10 cellular contexts compared by ENCODE assay signal in genomic region chr3:37863552-37863865, GRCh38. TPM values are rescaled to one million over a fixed set of nuclear protein-coding genes. Genes with fewer than 3 reads are reported as not detected.
A peak's percentile ranks its signal among the peaks of the same experiment; 100 is the strongest.
DNase-seq lines count a peak whose midpoint lies in the region; ATAC-seq and TF ChIP-seq lines count a peak whose summit lies in the region.
"Had no signal": no experiment of that assay in that cellular context is flagged by ENCODE, and none has a peak within 500 bp of the region (broad histone marks: within the 10 kb centered on the region; RNA-seq: fewer than 3 reads in every experiment).

No MANE protein-coding gene starts in this region.

- H3K4me1 ChIP-seq in SK-N-SH (ENCODE audit: control insufficient read depth in 1 of 2, insufficient read depth in 2 of 2, low read depth in 1 of 2, low read length in 1 of 2) (peaks cover 15 to 39% of the 10 kb centered on the region in 2 experiments), breast epithelium (peaks cover 0 to 7% of the 10 kb centered on the region in 2 donors), lower lobe of right lung (peaks cover 20% of the 10 kb centered on the region)

- H3K27me3 ChIP-seq in SK-N-SH (ENCODE audit: insufficient read depth) (no peaks in the 10 kb centered on the region), breast epithelium (no peaks in the 10 kb centered on the region), lower lobe of right lung (ENCODE audit: low read depth) (no peaks in the 10 kb centered on the region)

- H3K79me2 ChIP-seq in SK-N-SH (ENCODE audit: insufficient read depth): peaks cover 85% of the 10 kb centered on the region

- POLR2A ChIA-PET in SK-N-SH (lab: Yijun Ruan, JAX): no interaction called here

- peak overlapping the region; percentile 70 to 80; a peak in 3 of 4 replicates for H3K4me3 ChIP-seq in SK-N-SH (ENCODE audit: low read depth in 2 of 2, low read length in 1 of 2)
- peak overlapping the region; percentile 78 to 97 (median 79) for H3K4me3 ChIP-seq in breast epithelium
- peak overlapping the region; percentile 78 for H3K4me3 ChIP-seq in lower lobe of right lung

- H3K9me3 ChIP-seq in SK-N-SH: 0 out of 2 replicates have a peak, but pooled peaks cover 6% of the 10 kb centered on the region
- H3K9me3 ChIP-seq in breast epithelium: peaks cover 0 to 3% of the 10 kb centered on the region in 2 donors
- no peaks in the 10 kb centered on the region for H3K9me3 ChIP-seq in lower lobe of right lung

- ATAC-seq in SK-N-SH treated with all-trans-retinoic acid at 6 μM for 48 hours (no peak), lower lobe of right lung (no peak)
- ATAC-seq: stimulated activated naive CD8-positive, alpha-beta T cell treated with anti-CD3 and anti-CD28 coated beads, Interleukin-15, Interleukin-2, amounts not matched to agents 100 U/mL and 50 U/mL, for 24 hours had no signal

- peaks cover 11% of the 10 kb centered on the region for H3F3A ChIP-seq in SK-N-SH (replicated peaks; ENCODE audit: insufficient read depth)

- CTCF ChIA-PET in SK-N-SH (lab: Yijun Ruan, JAX): interaction anchor here (1.0 to 4.3 kb wide), 9 partner anchors 8 to 139 kb away, joined by 3 to 31 read pairs (median 3); no protein-coding TSS in a partner anchor

- H3K36me3 ChIP-seq in SK-N-SH (replicated peaks in 1 of 2; ENCODE audit: control insufficient read depth in 1 of 2, insufficient read depth in 2 of 2, low read length in 1 of 2) (peaks cover 5 to 6% of the 10 kb centered on the region in 2 experiments), breast epithelium (no peaks in the 10 kb centered on the region), lower lobe of right lung (no peaks in the 10 kb centered on the region)

- H4K20me1 ChIP-seq in SK-N-SH (ENCODE audit: insufficient read depth): peaks cover 29% of the 10 kb centered on the region

- H3K27ac ChIP-seq in SK-N-SH (ENCODE audit: low read depth in 2 of 2, low read length in 1 of 2) (peak overlapping the region; percentile 9 to 78; a peak in 3 of 4 replicates), breast epithelium (peak overlapping the region; percentile 73 to 99), lower lobe of right lung (peak overlapping the region; percentile 74), temporal lobe (ENCODE audit: low read depth, low read length) (peak overlapping the region; percentile 86)

- H3K9ac ChIP-seq in SK-N-SH: peak overlapping the region; percentile 61; the same call in 1 of the 2 replicates

- intact Hi-C loops in breast epithelium (cut with DNase I; ENCODE audit: low total_unique reads): no loop called here
- intact Hi-C loops in lower lobe of right lung (cut with DNase I): no loop called here

- TF ChIP-seq CTCF in SK-N-SH (IDR thresholded peaks at IDR 0.05): no peak
- no peak for TF ChIP-seq CTCF in breast epithelium (IDR thresholded peaks at IDR 0.05)
- no peak for TF ChIP-seq CTCF in lower lobe of right lung (IDR thresholded peaks at IDR 0.05)

- no peaks in the 10 kb centered on the region for H3K9me2 ChIP-seq in SK-N-SH

- WGBS in SK-N-SH (ENCODE audit: low lambda C conversion rate): 71% methylated on average over 3 of the region's 6 CpGs

- no peak overlapping the region for H2AFZ ChIP-seq in SK-N-SH (ENCODE audit: low read depth)

- H3K4me2 ChIP-seq in SK-N-SH: peak overlapping the region; percentile 81

- TF ChIP-seq RAD21 in SK-N-SH (IDR thresholded peaks at IDR 0.05; ENCODE audit: low read length): no peak

- no peak for TF ChIP-seq POLR2A in breast epithelium (IDR thresholded peaks at IDR 0.05)

- TF ChIP-seq EP300 in SK-N-SH (IDR thresholded peaks at IDR 0.05; ENCODE audit: borderline replicate concordance in 1 of 2, low read depth in 1 of 2, low read length in 1 of 2): no peak

- DNase-seq in SK-N-SH (no peak), breast epithelium (ENCODE audit: low spot score in 2 of 2) (no peak), lower lobe of right lung (no peak), AG08395 (ENCODE audit: low spot score) (no peak), amniotic stem cell (lab: John Stamatoyannopoulos, UW) (no peak), NCI-H187 treated with DMSO at 0.1 percent for 48 hours (lab: John Stamatoyannopoulos, UW) (no peak)
- DNase-seq: NCI-H1694; stimulated activated naive CD8-positive, alpha-beta T cell treated with anti-CD3 and anti-CD28 coated beads, Interleukin-15, Interleukin-2, amounts not matched to agents 100 U/mL and 50 U/mL, for 24 hours had no signal

TF ChIP-seq in SK-N-SH, 30 proteins besides CTCF, POLR2A, EP300 and RAD21 (continues in another document):
- no peak for TF ChIP-seq MAX (IDR thresholded peaks at IDR 0.05; ENCODE audit: low read depth)
- no peak for TF ChIP-seq FOSL2 (IDR thresholded peaks at IDR 0.05; ENCODE audit: borderline replicate concordance, low read depth)
- no peak for TF ChIP-seq USF1 (IDR thresholded peaks at IDR 0.05; ENCODE audit: borderline replicate concordance, low read depth)
- TF ChIP-seq TCF12 (IDR thresholded peaks at IDR 0.05): no peak
- no peak for TF ChIP-seq RCOR1 (IDR thresholded peaks at IDR 0.05; ENCODE audit: low read length)
- no peak for TF ChIP-seq ELF1 (IDR thresholded peaks at IDR 0.05)
- no peak for TF ChIP-seq IRF3 (IDR thresholded peaks at IDR 0.05; ENCODE audit: low read depth, low read length)
- no peak for TF ChIP-seq FOXM1 (IDR thresholded peaks at IDR 0.05; ENCODE audit: low read depth)
- no peak for TF ChIP-seq EZH2phosphoT487 (IDR thresholded peaks at IDR 0.05; ENCODE audit: borderline replicate concordance, low read depth)
- TF ChIP-seq RFX5 (IDR thresholded peaks at IDR 0.05; ENCODE audit: low read length): no peak
- no peak for TF ChIP-seq MEF2A (IDR thresholded peaks at IDR 0.05; ENCODE audit: borderline replicate concordance, low read depth)
- TF ChIP-seq SMC3 (IDR thresholded peaks at IDR 0.05; ENCODE audit: low read depth, low read length): no peak
- no peak for TF ChIP-seq FOXJ3 (CRISPR knock-in tag; IDR thresholded peaks at IDR 0.05)

TF ChIP-seq in SK-N-SH treated with all-trans-retinoic acid at 6 μM for 48 hours, 23 proteins besides CTCF, POLR2A, EP300 and RAD21:
- TF ChIP-seq CSRNP3 (CRISPR knock-in tag; IDR thresholded peaks at IDR 0.05) (no peak), RARB (CRISPR knock-in tag; IDR thresholded peaks at IDR 0.05) (no peak), ZNF8 (CRISPR knock-in tag; IDR thresholded peaks at IDR 0.05) (no peak), PPARA (CRISPR knock-in tag; IDR thresholded peaks at IDR 0.05; ENCODE audit: borderline replicate concordance) (no peak), SNAI2 (CRISPR knock-in tag; IDR thresholded peaks at IDR 0.05) (no peak), BACH2 (CRISPR knock-in tag; IDR thresholded peaks at IDR 0.05; ENCODE audit: borderline replicate concordance) (no peak), CREB5 (CRISPR knock-in tag; IDR thresholded peaks at IDR 0.05; ENCODE audit: low read depth) (no peak), ZNF70 (CRISPR knock-in tag; IDR thresholded peaks at IDR 0.05) (no peak), PATZ1 (CRISPR knock-in tag; IDR thresholded peaks at IDR 0.05; ENCODE audit: borderline replicate concordance) (no peak)

RNA-seq across cellular contexts. Expression of gene CTDSPL, which starts 1.8 kb away (rescaled TPM):
- 22.1 and 26.8 TPM in 2 replicates for polyA plus RNA-seq in SK-N-SH (2012; rRNA removed)
- 21.0 and 25.1 TPM in 2 replicates for polyA plus RNA-seq in SK-N-SH (2012; cell fraction: cytosol; rRNA removed)
- 24.4 and 33.8 TPM in 2 replicates for polyA plus RNA-seq in SK-N-SH (2012; cell fraction: nucleus; rRNA removed)
- 10 to 100 TPM; 40.0 to 80.8 (median 63.1) TPM for total RNA-seq in breast epithelium
- 60.3 TPM for total RNA-seq in lower lobe of right lung
- total RNA-seq in temporal lobe: 11.8 TPM
